In genomic region chr21:30426732-30427131, GRCh38 we compare ENCODE assay signal across 27 cellular contexts. TPM values are rescaled to one million over a fixed set of nuclear protein-coding genes. Genes with fewer than 3 reads are reported as not detected.
"Had no signal": no experiment of that assay in that cellular context is flagged by ENCODE, and none has a peak within 500 bp of the region (broad histone marks: within the 10 kb centered on the region; RNA-seq: fewer than 3 reads in every experiment).

No MANE protein-coding gene starts in this region.

- H3K4me3 Mint-ChIP-seq: activated CD4-positive, alpha-beta memory T cell treated with anti-CD3 and anti-CD28 coated beads for 36 hours; activated CD4-positive, alpha-beta T cell treated with anti-CD3 and anti-CD28 coated beads, Interleukin-2, amount 10 ng/mL, durations not matched to agents 7 days and 5 days; activated naive CD4-positive, alpha-beta T cell treated with anti-CD3 and anti-CD28 coated beads for 36 hours; activated naive CD8-positive, alpha-beta T cell; activated T-cell treated with anti-CD3 and anti-CD28 coated beads, Interleukin-2, amount 50 U/mL, for 4 hours; brain; central memory CD8-positive, alpha-beta T cell; T-helper 1 cell treated with Interleukin-12 subunit alpha and Interleukin-12 subunit beta and Interleukin-4 antibody, amounts not matched to agents 30 μg/mL and 1 μg/mL, for 36 hours had no signal

- H3K4me1 Mint-ChIP-seq: activated CD4-positive, alpha-beta T cell treated with anti-CD3 and anti-CD28 coated beads, Interleukin-2, amount 10 ng/mL, durations not matched to agents 7 days and 5 days; brain; central memory CD8-positive, alpha-beta T cell had no signal

- DNase-seq: activated CD4-positive, alpha-beta memory T cell treated with anti-CD3 and anti-CD28 coated beads for 36 hours; activated CD4-positive, alpha-beta T cell treated with anti-CD3 and anti-CD28 coated beads, Interleukin-2, amount 10 ng/mL, durations not matched to agents 7 days and 5 days; activated CD4-positive, CD25-positive, alpha-beta regulatory T cell; activated CD8-positive, alpha-beta memory T cell treated with anti-CD3 and anti-CD28 coated beads for 24 hours; activated gamma-delta T cell; activated naive CD4-positive, alpha-beta T cell treated with anti-CD3 and anti-CD28 coated beads for 36 hours; activated T-cell treated with anti-CD3 and anti-CD28 coated beads, Interleukin-2, amount 50 U/mL, for 4 hours; amygdala; Karpas-422; MM.1S; NCI-H1105; NCI-H1436; NCI-H1694 treated with DMSO at 0.1 percent for 48 hours; NCI-H2029 treated with DMSO at 0.1 percent for 48 hours; NCI-H345; NCI-H510A; NCI-H526 treated with DMSO at 0.1 percent for 48 hours; NCI-H82; NK-92 treated with Interleukin-12 subunit alpha and Interleukin-12 subunit beta, amount 100 ng/mL, for 24 hours; PC-3; SHP77 treated with DMSO at 0.1 percent for 48 hours had no signal

- H3K27ac Mint-ChIP-seq: activated CD4-positive, alpha-beta memory T cell treated with anti-CD3 and anti-CD28 coated beads for 36 hours; activated CD4-positive, alpha-beta T cell treated with anti-CD3 and anti-CD28 coated beads, Interleukin-2, amount 10 ng/mL, durations not matched to agents 7 days and 5 days; activated naive CD4-positive, alpha-beta T cell treated with anti-CD3 and anti-CD28 coated beads for 36 hours; activated naive CD8-positive, alpha-beta T cell; brain; T-helper 1 cell treated with Interleukin-12 subunit alpha and Interleukin-12 subunit beta and Interleukin-4 antibody, amounts not matched to agents 30 μg/mL and 1 μg/mL, for 36 hours had no signal

- ATAC-seq: activated T-cell treated with anti-CD3 and anti-CD28 coated beads, Interleukin-2, amount 50 U/mL, for 4 hours; PC-3 had no signal

- H3K27me3 Mint-ChIP-seq: activated CD4-positive, alpha-beta memory T cell treated with anti-CD3 and anti-CD28 coated beads for 36 hours; activated CD4-positive, alpha-beta T cell treated with anti-CD3 and anti-CD28 coated beads, Interleukin-2, amount 10 ng/mL, durations not matched to agents 7 days and 5 days; central memory CD8-positive, alpha-beta T cell had no signal

- H3K9me3 Mint-ChIP-seq: activated CD4-positive, alpha-beta memory T cell treated with anti-CD3 and anti-CD28 coated beads for 36 hours; activated CD4-positive, alpha-beta T cell treated with anti-CD3 and anti-CD28 coated beads, Interleukin-2, amount 10 ng/mL, durations not matched to agents 7 days and 5 days; activated T-cell treated with anti-CD3 and anti-CD28 coated beads, Interleukin-2, amount 50 U/mL, for 4 hours; brain; T-helper 1 cell treated with Interleukin-12 subunit alpha and Interleukin-12 subunit beta and Interleukin-4 antibody, amounts not matched to agents 30 μg/mL and 1 μg/mL, for 36 hours had no signal

- H3K36me3 Mint-ChIP-seq: activated CD4-positive, alpha-beta memory T cell treated with anti-CD3 and anti-CD28 coated beads for 36 hours; activated naive CD8-positive, alpha-beta T cell; brain had no signal

RNA-seq across cellular contexts. Expression of gene KRTAP13-3, which starts 1.0 kb away (rescaled TPM):
- total RNA-seq: activated CD4-positive, alpha-beta memory T cell treated with anti-CD3 and anti-CD28 coated beads for 36 hours; activated CD4-positive, alpha-beta T cell treated with anti-CD3 and anti-CD28 coated beads, Interleukin-2, amount 10 ng/mL, durations not matched to agents 7 days and 5 days; activated naive CD4-positive, alpha-beta T cell treated with anti-CD3 and anti-CD28 coated beads for 36 hours; activated T-cell treated with anti-CD3 and anti-CD28 coated beads, Interleukin-2, amount 50 U/mL, for 4 hours; astrocyte; PC-3; SK-MEL-5 had no signal

RNA-seq across cellular contexts. Expression of gene KRTAP13-4, which starts 3.3 kb away (rescaled TPM):
- total RNA-seq: activated CD4-positive, alpha-beta memory T cell treated with anti-CD3 and anti-CD28 coated beads for 36 hours; activated CD4-positive, alpha-beta T cell treated with anti-CD3 and anti-CD28 coated beads, Interleukin-2, amount 10 ng/mL, durations not matched to agents 7 days and 5 days; activated naive CD4-positive, alpha-beta T cell treated with anti-CD3 and anti-CD28 coated beads for 36 hours; activated T-cell treated with anti-CD3 and anti-CD28 coated beads, Interleukin-2, amount 50 U/mL, for 4 hours; astrocyte; PC-3; SK-MEL-5 had no signal

RNA-seq across cellular contexts. Expression of gene KRTAP15-1, which starts 13.3 kb away (rescaled TPM):
- total RNA-seq: activated CD4-positive, alpha-beta memory T cell treated with anti-CD3 and anti-CD28 coated beads for 36 hours; activated CD4-positive, alpha-beta T cell treated with anti-CD3 and anti-CD28 coated beads, Interleukin-2, amount 10 ng/mL, durations not matched to agents 7 days and 5 days; activated naive CD4-positive, alpha-beta T cell treated with anti-CD3 and anti-CD28 coated beads for 36 hours; activated T-cell treated with anti-CD3 and anti-CD28 coated beads, Interleukin-2, amount 50 U/mL, for 4 hours; astrocyte; PC-3; SK-MEL-5 had no signal

RNA-seq across cellular contexts. Expression of gene KRTAP13-1, which starts 30.9 kb away (rescaled TPM):
- total RNA-seq: activated CD4-positive, alpha-beta memory T cell treated with anti-CD3 and anti-CD28 coated beads for 36 hours; activated CD4-positive, alpha-beta T cell treated with anti-CD3 and anti-CD28 coated beads, Interleukin-2, amount 10 ng/mL, durations not matched to agents 7 days and 5 days; activated naive CD4-positive, alpha-beta T cell treated with anti-CD3 and anti-CD28 coated beads for 36 hours; activated T-cell treated with anti-CD3 and anti-CD28 coated beads, Interleukin-2, amount 50 U/mL, for 4 hours; astrocyte; PC-3; SK-MEL-5 had no signal

RNA-seq across cellular contexts. Expression of gene KRTAP19-1, which starts 53.4 kb away (rescaled TPM):
- total RNA-seq: activated CD4-positive, alpha-beta memory T cell treated with anti-CD3 and anti-CD28 coated beads for 36 hours; activated CD4-positive, alpha-beta T cell treated with anti-CD3 and anti-CD28 coated beads, Interleukin-2, amount 10 ng/mL, durations not matched to agents 7 days and 5 days; activated naive CD4-positive, alpha-beta T cell treated with anti-CD3 and anti-CD28 coated beads for 36 hours; activated T-cell treated with anti-CD3 and anti-CD28 coated beads, Interleukin-2, amount 50 U/mL, for 4 hours; astrocyte; PC-3 had no signal
